8 cellular contexts compared by ENCODE assay signal in genomic region chr2:28716265-28716865, GRCh38. TPM values are rescaled to one million over a fixed set of nuclear protein-coding genes. Genes with fewer than 3 reads are reported as not detected.
DNase-seq lines count a peak whose midpoint lies in the region; ATAC-seq and TF ChIP-seq lines count a peak whose summit lies in the region.

No MANE protein-coding gene starts in this region.

- H3K27me3 Mint-ChIP-seq in activated naive CD8-positive, alpha-beta T cell treated with anti-CD3 and anti-CD28 coated beads, Interleukin-2, amount 50 U/mL, for 24 hours = no peaks in the 10 kb centered on the region
- H3K27me3 Mint-ChIP-seq in activated naive CD8-positive, alpha-beta T cell treated with anti-CD3 and anti-CD28 coated beads for 36 hours = peaks cover 3% of the 10 kb centered on the region
- peaks cover 5% of the 10 kb centered on the region for H3K27me3 Mint-ChIP-seq in brain
- H3K27me3 Mint-ChIP-seq in stimulated activated memory B cell treated with anti-CD40 and anti-IgM and Interleukin-4, amounts not matched to agents 10 μg/mL and 1 μg/mL and 100 μg/mL, for 72 hours = no peaks in the 10 kb centered on the region

- TF ChIP-seq CTCF in brain (conservative IDR thresholded peaks at IDR 0.05) = no peak

- no peak overlapping the region for H3K4me3 ChIP-seq in H7 (ENCODE audit: insufficient read depth, low read depth, low read length)

- peaks cover 32% of the 10 kb centered on the region for H3K4me1 Mint-ChIP-seq in activated naive CD8-positive, alpha-beta T cell treated with anti-CD3 and anti-CD28 coated beads, Interleukin-2, amount 50 U/mL, for 24 hours
- peaks cover 26% of the 10 kb centered on the region for H3K4me1 Mint-ChIP-seq in activated naive CD8-positive, alpha-beta T cell treated with anti-CD3 and anti-CD28 coated beads for 36 hours
- H3K4me1 Mint-ChIP-seq in brain = peaks cover 39% of the 10 kb centered on the region
- peaks cover 23% of the 10 kb centered on the region for H3K4me1 Mint-ChIP-seq in stimulated activated memory B cell treated with anti-CD40 and anti-IgM and Interleukin-4, amounts not matched to agents 10 μg/mL and 1 μg/mL and 100 μg/mL, for 72 hours

- no peaks in the 10 kb centered on the region for H3K9me3 Mint-ChIP-seq in activated naive CD8-positive, alpha-beta T cell treated with anti-CD3 and anti-CD28 coated beads, Interleukin-2, amount 50 U/mL, for 24 hours
- peaks cover 1% of the 10 kb centered on the region for H3K9me3 Mint-ChIP-seq in activated naive CD8-positive, alpha-beta T cell treated with anti-CD3 and anti-CD28 coated beads for 36 hours
- H3K9me3 Mint-ChIP-seq in brain = peaks cover 0 to 5% (median 2%) of the 10 kb centered on the region in 5 experiments
- no peaks in the 10 kb centered on the region for H3K9me3 Mint-ChIP-seq in stimulated activated memory B cell treated with anti-CD40 and anti-IgM and Interleukin-4, amounts not matched to agents 10 μg/mL and 1 μg/mL and 100 μg/mL, for 72 hours

- H3K36me3 Mint-ChIP-seq in activated naive CD8-positive, alpha-beta T cell treated with anti-CD3 and anti-CD28 coated beads, Interleukin-2, amount 50 U/mL, for 24 hours (ENCODE audit: low read depth) = no peaks in the 10 kb centered on the region
- H3K36me3 Mint-ChIP-seq in activated naive CD8-positive, alpha-beta T cell treated with anti-CD3 and anti-CD28 coated beads for 36 hours = no peaks in the 10 kb centered on the region
- no peaks in the 10 kb centered on the region for H3K36me3 Mint-ChIP-seq in brain
- H3K36me3 Mint-ChIP-seq in stimulated activated memory B cell treated with anti-CD40 and anti-IgM and Interleukin-4, amounts not matched to agents 10 μg/mL and 1 μg/mL and 100 μg/mL, for 72 hours = no peaks in the 10 kb centered on the region

- no peak for DNase-seq in activated naive CD8-positive, alpha-beta T cell treated with anti-CD3 and anti-CD28 coated beads, Interleukin-2, amount 50 U/mL, for 24 hours
- no peak for DNase-seq in activated naive CD8-positive, alpha-beta T cell treated with anti-CD3 and anti-CD28 coated beads for 36 hours
- peak; percentile 54 for DNase-seq in NCI-H226
- peak; percentile 97 for DNase-seq in kidney tubule cell (ENCODE audit: low spot score)
- no peak for DNase-seq in stimulated activated CD8-positive, alpha-beta memory T cell treated with anti-CD3 and anti-CD28 coated beads, Interleukin-4, amount 100 ng/mL, for 48 hours
- no peak for DNase-seq in H7

- no peaks in the 10 kb centered on the region for H3K27me3 ChIP-seq in H7 (ENCODE audit: control insufficient read depth, insufficient read depth, low read length)

- no peak overlapping the region for H3K4me3 Mint-ChIP-seq in activated naive CD8-positive, alpha-beta T cell treated with anti-CD3 and anti-CD28 coated beads, Interleukin-2, amount 50 U/mL, for 24 hours
- no peak overlapping the region for H3K4me3 Mint-ChIP-seq in activated naive CD8-positive, alpha-beta T cell treated with anti-CD3 and anti-CD28 coated beads for 36 hours
- peak overlapping the region; percentile 13 to 66 (median 51) for H3K4me3 Mint-ChIP-seq in brain
- no peak overlapping the region for H3K4me3 Mint-ChIP-seq in stimulated activated memory B cell treated with anti-CD40 and anti-IgM and Interleukin-4, amounts not matched to agents 10 μg/mL and 1 μg/mL and 100 μg/mL, for 72 hours

- peak; percentile 59 for ATAC-seq in activated naive CD8-positive, alpha-beta T cell treated with anti-CD3 and anti-CD28 coated beads, Interleukin-2, amount 50 U/mL, for 24 hours
- ATAC-seq in stimulated activated memory B cell treated with anti-CD40 and anti-IgM and Interleukin-4, amounts not matched to agents 10 μg/mL and 1 μg/mL and 100 μg/mL, for 72 hours = peak; percentile 84

- H3K27ac Mint-ChIP-seq in activated naive CD8-positive, alpha-beta T cell treated with anti-CD3 and anti-CD28 coated beads, Interleukin-2, amount 50 U/mL, for 24 hours = no peak overlapping the region
- H3K27ac Mint-ChIP-seq in activated naive CD8-positive, alpha-beta T cell treated with anti-CD3 and anti-CD28 coated beads for 36 hours = no peak overlapping the region
- H3K27ac Mint-ChIP-seq in brain = peak overlapping the region; percentile 84 to 97 (median 93)
- peak overlapping the region; percentile 76 for H3K27ac Mint-ChIP-seq in stimulated activated memory B cell treated with anti-CD40 and anti-IgM and Interleukin-4, amounts not matched to agents 10 μg/mL and 1 μg/mL and 100 μg/mL, for 72 hours

- H3K36me3 ChIP-seq in H7 (replicated peaks; ENCODE audit: control insufficient read depth, insufficient read depth, low read length) = no peaks in the 10 kb centered on the region

RNA-seq across cellular contexts. Expression of gene PPP1CB, which starts 35.3 kb away (rescaled TPM):
- total RNA-seq in activated naive CD8-positive, alpha-beta T cell treated with anti-CD3 and anti-CD28 coated beads for 36 hours = 100 to 1,000 TPM; 229 to 232 TPM
- 38.3 TPM for polyA plus RNA-seq in brain (ENCODE audit: insufficient read depth, low read depth, low replicate concordance)
- 67.6 and 71.1 TPM in 2 replicates for total RNA-seq in H7 (2014; rRNA removed; shearing (Covaris generic))

Comparison
In these comparisons a context has a peak if more than half of its experiments do, and no peak if none do; other contexts are left out.
1. DNase-seq: peak in NCI-H226 (single experiment) and kidney tubule cell (single experiment); none in activated naive CD8-positive, alpha-beta T cell treated with anti-CD3 and anti-CD28 coated beads, Interleukin-2, amount 50 U/mL, for 24 hours (single experiment), activated naive CD8-positive, alpha-beta T cell treated with anti-CD3 and anti-CD28 coated beads for 36 hours (single experiment), stimulated activated CD8-positive, alpha-beta memory T cell treated with anti-CD3 and anti-CD28 coated beads, Interleukin-4, amount 100 ng/mL, for 48 hours (single experiment) and H7 (single experiment).
2. H3K27ac Mint-ChIP-seq: peak in brain (5 of 5) and stimulated activated memory B cell treated with anti-CD40 and anti-IgM and Interleukin-4, amounts not matched to agents 10 μg/mL and 1 μg/mL and 100 μg/mL, for 72 hours (single experiment); none in activated naive CD8-positive, alpha-beta T cell treated with anti-CD3 and anti-CD28 coated beads, Interleukin-2, amount 50 U/mL, for 24 hours (single experiment) and activated naive CD8-positive, alpha-beta T cell treated with anti-CD3 and anti-CD28 coated beads for 36 hours (single experiment).
3. H3K4me3 Mint-ChIP-seq: peak in brain (5 of 5); none in activated naive CD8-positive, alpha-beta T cell treated with anti-CD3 and anti-CD28 coated beads, Interleukin-2, amount 50 U/mL, for 24 hours (single experiment), activated naive CD8-positive, alpha-beta T cell treated with anti-CD3 and anti-CD28 coated beads for 36 hours (single experiment) and stimulated activated memory B cell treated with anti-CD40 and anti-IgM and Interleukin-4, amounts not matched to agents 10 μg/mL and 1 μg/mL and 100 μg/mL, for 72 hours (single experiment).